Comparison of ENCODE assay signal across 13 cellular contexts in the genomic region with DNA sequence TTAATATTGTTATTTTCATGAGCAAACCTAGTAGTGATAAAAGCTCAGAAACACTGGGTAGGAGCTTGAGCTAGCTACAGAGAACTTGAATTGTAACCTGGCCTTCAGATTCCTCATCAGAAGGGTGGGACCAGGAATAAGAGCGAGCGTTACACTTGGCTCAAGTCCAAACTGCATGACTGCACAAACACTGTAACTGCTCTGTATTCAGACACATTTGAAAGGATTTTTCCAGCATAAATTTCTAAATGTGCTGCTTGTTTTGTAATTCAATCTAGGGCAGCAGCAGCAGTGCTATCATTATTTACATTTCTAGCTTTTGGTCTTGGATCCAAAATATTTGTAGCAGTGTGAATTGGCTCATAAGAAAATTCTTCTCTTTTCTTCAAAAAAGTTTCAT.
DNase-seq lines count a peak whose midpoint lies in the region; ATAC-seq, FAIRE-seq and TF ChIP-seq lines count a peak whose summit lies in the region.
"Had no signal": no experiment of that assay in that cellular context is flagged by ENCODE, and none has a peak within 500 bp of the region (broad histone marks: within the 10 kb centered on the region; RNA-seq: fewer than 3 reads in every experiment).

No MANE protein-coding gene starts in this region.

- H3K4me2 ChIP-seq in Loucy (ENCODE audit: low read depth, low read length, poor library complexity, severe bottlenecking): no peak overlapping the region
- H3K4me2 ChIP-seq: BLaER1, GM23338 had no signal

- FAIRE-seq in D721Med (lab: Jason Lieb, UNC): no peak
- FAIRE-seq: GM18507 had no signal

- peaks cover 0 to 2% (median 0%) of the 10 kb centered on the region in 3 donors for H3K36me3 Mint-ChIP-seq in CD8-positive, alpha-beta memory T cell

- H3K27me3 ChIP-seq in Loucy (ENCODE audit: insufficient read depth, low read length, poor library complexity, severe bottlenecking): no peaks in the 10 kb centered on the region
- no peaks in the 10 kb centered on the region for H3K27me3 ChIP-seq in CD8-positive, alpha-beta memory T cell (ENCODE audit: insufficient read depth, low read length, poor library complexity, severe bottlenecking)

- peak; percentile 9 for DNase-seq in CMK (ENCODE audit: low read depth)
- peak; percentile 11 for DNase-seq in RPMI8226
- DNase-seq in glomerular visceral epithelial cell (ENCODE audit: extremely low spot score): peak; percentile 4
- DNase-seq in D721Med (ENCODE audit: insufficient read length, low spot score): no peak
- no peak for DNase-seq in activated CD4-positive, alpha-beta T cell treated with anti-CD3 and anti-CD28 coated beads for 1 hour
- DNase-seq in CD8-positive, alpha-beta memory T cell: no peak
- DNase-seq: nucleus accumbens had no signal

- no peaks in the 10 kb centered on the region for H4K20me1 ChIP-seq in Loucy (ENCODE audit: insufficient read depth, low read length, poor library complexity, severe bottlenecking)
- H4K20me1 ChIP-seq: BLaER1 had no signal

- no peak overlapping the region for H3K27ac ChIP-seq in CD8-positive, alpha-beta memory T cell (ENCODE audit: low read depth, low read length)
- H3K27ac ChIP-seq: BLaER1 had no signal

- no peak overlapping the region for H3K9ac ChIP-seq in Loucy (ENCODE audit: low read depth, low read length, poor library complexity, severe bottlenecking)
- H3K9ac ChIP-seq: BLaER1 had no signal

- no peak for TF ChIP-seq CTCF in Loucy (conservative IDR thresholded peaks at IDR 0.05; ENCODE audit: low read length)
- no peak for TF ChIP-seq CTCF in D721Med (IDR thresholded peaks at IDR 0.05; ENCODE audit: insufficient read depth, missing control alignments)

- H3K79me2 ChIP-seq in Loucy (ENCODE audit: insufficient read depth, low read length): no peaks in the 10 kb centered on the region

- no peak for ATAC-seq in HG03045 (IDR thresholded peaks at IDR 0.05; ENCODE audit: unreplicated experiment)
- ATAC-seq: GM23338 had no signal

- no peaks in the 10 kb centered on the region for H3K9me2 ChIP-seq in Loucy (replicated peaks; ENCODE audit: low read depth, low read length)

- H3K4me1 ChIP-seq in Loucy (ENCODE audit: insufficient read depth, low read length, poor library complexity, severe bottlenecking): peaks cover 21% of the 10 kb centered on the region
- H3K4me1 ChIP-seq in CD8-positive, alpha-beta memory T cell (ENCODE audit: insufficient read depth, low read length): no peaks in the 10 kb centered on the region
- H3K4me1 ChIP-seq: BLaER1 had no signal

- peak overlapping the region; percentile 36; the same call in 1 of the 2 replicates for H2AFZ ChIP-seq in Loucy (ENCODE audit: low read length)
- H2AFZ ChIP-seq: GM23338 had no signal

- no peaks in the 10 kb centered on the region for H3K27me3 Mint-ChIP-seq in CD8-positive, alpha-beta memory T cell
- H3K27me3 Mint-ChIP-seq: central memory CD8-positive, alpha-beta T cell had no signal

- no peaks in the 10 kb centered on the region for H3F3A ChIP-seq in Loucy (ENCODE audit: low read depth)

- no peak overlapping the region for H3K27ac Mint-ChIP-seq in CD8-positive, alpha-beta memory T cell
- H3K27ac Mint-ChIP-seq: GM23338 had no signal

- peaks cover under 1 to 3% (median 1%) of the 10 kb centered on the region in 5 donors for H3K9me3 Mint-ChIP-seq in CD8-positive, alpha-beta memory T cell

- POLR2A ChIA-PET in CD8-positive, alpha-beta memory T cell (lab: Charles Lee): no interaction called here

- H3K4me3 ChIP-seq in Loucy (ENCODE audit: low read length, poor library complexity, severe bottlenecking): no peak overlapping the region
- H3K4me3 ChIP-seq in CD8-positive, alpha-beta memory T cell (ENCODE audit: low read length): no peak overlapping the region
- H3K4me3 ChIP-seq: BLaER1, GM23338 had no signal

- H3K9me3 ChIP-seq in Loucy (ENCODE audit: insufficient read depth, low read depth, low read length): no peaks in the 10 kb centered on the region
- no peaks in the 10 kb centered on the region for H3K9me3 ChIP-seq in CD8-positive, alpha-beta memory T cell (ENCODE audit: low read length)

- CTCF ChIA-PET in CD8-positive, alpha-beta memory T cell (lab: Charles Lee): no interaction called here

- no peak overlapping the region for H3K4me3 Mint-ChIP-seq in CD8-positive, alpha-beta memory T cell
- H3K4me3 Mint-ChIP-seq: central memory CD8-positive, alpha-beta T cell; GM23338 had no signal

- no peaks in the 10 kb centered on the region for H3K4me1 Mint-ChIP-seq in CD8-positive, alpha-beta memory T cell
- H3K4me1 Mint-ChIP-seq: central memory CD8-positive, alpha-beta T cell had no signal

- no peaks in the 10 kb centered on the region for H3K36me3 ChIP-seq in Loucy (ENCODE audit: insufficient read depth, low read length)
- no peaks in the 10 kb centered on the region for H3K36me3 ChIP-seq in CD8-positive, alpha-beta memory T cell (ENCODE audit: insufficient read depth, low read length)
- H3K36me3 ChIP-seq: BLaER1 had no signal

Comparison
In these comparisons a context has a peak if more than half of its experiments do, and no peak if none do; other contexts are left out.
1. DNase-seq: peak in CMK (single experiment), RPMI8226 (single experiment) and glomerular visceral epithelial cell (single experiment); none in D721Med (single experiment), activated CD4-positive, alpha-beta T cell treated with anti-CD3 and anti-CD28 coated beads for 1 hour (single experiment) and CD8-positive, alpha-beta memory T cell (0 of 5).